In the genomic region with DNA sequence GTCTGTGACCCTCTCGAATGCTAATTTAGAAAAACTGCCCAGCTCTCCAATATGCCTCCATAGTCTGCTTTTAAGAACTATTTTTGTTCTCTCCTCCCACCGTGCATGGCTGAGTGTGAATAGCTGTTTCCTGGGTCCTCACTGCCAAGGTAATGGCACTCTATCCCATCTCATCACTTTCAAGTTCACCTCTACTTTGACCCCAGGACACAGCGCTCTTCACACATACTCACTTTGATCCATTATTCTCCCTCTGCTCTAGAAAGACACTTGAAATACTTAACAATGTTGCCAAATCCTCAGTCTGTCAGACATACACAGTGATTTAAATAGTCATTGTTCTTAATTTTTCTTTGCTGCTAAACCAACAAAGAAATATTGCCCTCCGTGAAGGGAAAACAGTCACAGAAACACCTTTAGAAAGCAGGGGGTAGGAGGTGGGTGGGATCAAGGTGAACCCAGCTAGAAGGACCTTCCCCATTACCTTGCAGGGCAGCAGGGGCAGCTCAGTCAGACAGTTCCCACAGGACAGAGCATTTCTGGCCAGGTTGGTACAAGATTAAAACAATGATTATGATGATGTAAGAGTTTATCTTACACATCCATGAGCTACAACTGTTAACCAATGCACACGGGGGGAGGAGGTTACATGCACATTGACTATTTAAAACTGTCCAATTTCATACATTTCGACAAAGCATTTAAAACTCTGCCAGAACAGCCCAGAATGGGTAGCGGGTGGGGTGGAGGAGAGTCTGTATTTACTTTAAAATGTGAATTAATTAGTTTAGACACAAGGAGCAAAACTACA, we compare ENCODE assay signal across 14 cellular contexts. TPM values are rescaled to one million over a fixed set of nuclear protein-coding genes. Genes with fewer than 3 reads are reported as not detected.
DNase-seq lines count a peak whose midpoint lies in the region; ATAC-seq and TF ChIP-seq lines count a peak whose summit lies in the region.
"Had no signal": no experiment of that assay in that cellular context is flagged by ENCODE, and none has a peak within 500 bp of the region (broad histone marks: within the 10 kb centered on the region; RNA-seq: fewer than 3 reads in every experiment).

No MANE protein-coding gene starts in this region.

- intact Hi-C loops in right cardiac atrium (cut with DNase I), result loop anchor here in 2 of 4 donors (5.0 to 10.0 kb wide), 2 partner anchors 170 to 172 kb away; no protein-coding TSS in a partner anchor
- intact Hi-C loops in lower lobe of right lung (cut with DNase I), result no loop called here
- intact Hi-C loops in vagina (cut with DNase I), result no loop called here

- ATAC-seq in right cardiac atrium (no peak), lower lobe of right lung (no peak), GM19035 (IDR thresholded peaks at IDR 0.05; ENCODE audit: unreplicated experiment) (no peak)

- no peaks in the 10 kb centered on the region for H3K9me3 ChIP-seq in right cardiac atrium (ENCODE audit: control insufficient read depth, low read length)
- H3K9me3 ChIP-seq in right atrium auricular region, result no peaks in the 10 kb centered on the region
- H3K9me3 ChIP-seq in lower lobe of right lung, result no peaks in the 10 kb centered on the region
- H3K9me3 ChIP-seq in vagina, result no peaks in the 10 kb centered on the region
- H3K9me3 ChIP-seq: adrenal gland, neutrophil had no signal

- no peak for TF ChIP-seq CTCF in right atrium auricular region (IDR thresholded peaks at IDR 0.05)
- TF ChIP-seq CTCF in lower lobe of right lung (IDR thresholded peaks at IDR 0.05), result no peak
- TF ChIP-seq CTCF in vagina (IDR thresholded peaks at IDR 0.05), result no peak

- H3K27me3 ChIP-seq in right cardiac atrium (ENCODE audit: control insufficient read depth, insufficient read depth) (no peaks in the 10 kb centered on the region), right atrium auricular region (peaks cover 0 to 3% of the 10 kb centered on the region in 2 donors), lower lobe of right lung (ENCODE audit: low read depth) (peaks cover 8% of the 10 kb centered on the region), vagina (peaks cover 4% of the 10 kb centered on the region)
- H3K27me3 ChIP-seq: adrenal gland had no signal

- H3K4me3 Mint-ChIP-seq in activated CD4-positive, alpha-beta memory T cell treated with anti-CD3 and anti-CD28 coated beads, Interleukin-2, amount 10 ng/mL, durations not matched to agents 7 days and 5 days, result no peak overlapping the region
- H3K4me3 Mint-ChIP-seq: activated CD8-positive, alpha-beta T cell treated with anti-CD3 and anti-CD28 coated beads for 36 hours; CD14-positive monocyte had no signal

- no peak overlapping the region for H3K27ac ChIP-seq in right cardiac atrium (ENCODE audit: low read length)
- no peak overlapping the region for H3K27ac ChIP-seq in right atrium auricular region
- H3K27ac ChIP-seq in lower lobe of right lung, result no peak overlapping the region
- no peak overlapping the region for H3K27ac ChIP-seq in vagina
- H3K27ac ChIP-seq: adrenal gland, neutrophil had no signal

- H3K36me3 Mint-ChIP-seq in activated CD4-positive, alpha-beta memory T cell treated with anti-CD3 and anti-CD28 coated beads, Interleukin-2, amount 10 ng/mL, durations not matched to agents 7 days and 5 days (ENCODE audit: low read depth), result no peaks in the 10 kb centered on the region

- 74% methylated on average over 7 of the region's 7 CpGs for WGBS in right cardiac atrium

- CTCF ChIA-PET in activated CD4-positive, alpha-beta memory T cell treated with anti-CD3 and anti-CD28 coated beads, Interleukin-2, amount 10 ng/mL, durations not matched to agents 7 days and 5 days (lab: Charles Lee), result no interaction called here

- TF ChIP-seq POLR2A in vagina (IDR thresholded peaks at IDR 0.05), result no peak

- H3K36me3 ChIP-seq in right atrium auricular region (no peaks in the 10 kb centered on the region), lower lobe of right lung (no peaks in the 10 kb centered on the region), vagina (no peaks in the 10 kb centered on the region)
- H3K36me3 ChIP-seq: adrenal gland, neutrophil had no signal

- POLR2A ChIA-PET in activated CD4-positive, alpha-beta memory T cell treated with anti-CD3 and anti-CD28 coated beads, Interleukin-2, amount 10 ng/mL, durations not matched to agents 7 days and 5 days (lab: Charles Lee), result no interaction called here

- H3K27ac Mint-ChIP-seq in activated CD4-positive, alpha-beta memory T cell treated with anti-CD3 and anti-CD28 coated beads, Interleukin-2, amount 10 ng/mL, durations not matched to agents 7 days and 5 days, result no peak overlapping the region
- H3K27ac Mint-ChIP-seq: activated CD8-positive, alpha-beta T cell treated with anti-CD3 and anti-CD28 coated beads for 36 hours; CD14-positive monocyte had no signal

- DNase-seq in right cardiac atrium (no peak), right atrium auricular region (ENCODE audit: low spot score) (no peak), cerebellar cortex (ENCODE audit: low spot score) (peak; percentile 5), lower lobe of right lung (no peak), vagina (ENCODE audit: extremely low spot score in 2 of 2) (no peak)
- DNase-seq in stimulated activated CD4-positive, alpha-beta T cell treated with anti-CD3 and anti-CD28 coated beads, Interleukin-1b, Interleukin-23, amount 100 ng/mL, for 48 hours, result no peak
- no peak for DNase-seq in activated CD4-positive, alpha-beta memory T cell treated with anti-CD3 and anti-CD28 coated beads, Interleukin-2, amount 10 ng/mL, durations not matched to agents 7 days and 5 days
- DNase-seq: adrenal gland, glutamatergic neuron, NCI-H1694 had no signal

- peaks cover 26% of the 10 kb centered on the region for H3K27me3 Mint-ChIP-seq in activated CD4-positive, alpha-beta memory T cell treated with anti-CD3 and anti-CD28 coated beads, Interleukin-2, amount 10 ng/mL, durations not matched to agents 7 days and 5 days

- H3K9me3 Mint-ChIP-seq in activated CD4-positive, alpha-beta memory T cell treated with anti-CD3 and anti-CD28 coated beads, Interleukin-2, amount 10 ng/mL, durations not matched to agents 7 days and 5 days, result no peaks in the 10 kb centered on the region
- H3K9me3 Mint-ChIP-seq: activated CD8-positive, alpha-beta T cell treated with anti-CD3 and anti-CD28 coated beads for 36 hours had no signal

- peak overlapping the region; percentile 95 for H3K4me3 ChIP-seq in right cardiac atrium (ENCODE audit: low read length)
- peak overlapping the region in 1 of 2 donors; percentile 50 for H3K4me3 ChIP-seq in right atrium auricular region
- peak overlapping the region; percentile 70 for H3K4me3 ChIP-seq in lower lobe of right lung
- H3K4me3 ChIP-seq in vagina, result peak overlapping the region; percentile 70 to 82

- peaks cover 2% of the 10 kb centered on the region for H3K4me1 ChIP-seq in right cardiac atrium (ENCODE audit: control insufficient read depth, insufficient read depth, low read length)
- H3K4me1 ChIP-seq in right atrium auricular region, result peaks cover 0 to 22% of the 10 kb centered on the region in 2 donors
- peaks cover 39% of the 10 kb centered on the region for H3K4me1 ChIP-seq in lower lobe of right lung
- peaks cover 36% of the 10 kb centered on the region for H3K4me1 ChIP-seq in vagina

- H3K4me1 Mint-ChIP-seq in activated CD4-positive, alpha-beta memory T cell treated with anti-CD3 and anti-CD28 coated beads, Interleukin-2, amount 10 ng/mL, durations not matched to agents 7 days and 5 days, result peaks cover 5% of the 10 kb centered on the region

RNA-seq across cellular contexts. Expression of gene SLC22A23, which starts 2.4 kb away (rescaled TPM):
- total RNA-seq in right cardiac atrium, result 1 to 10 TPM; 2.8 to 6.4 (median 3.3) TPM
- 2.3 TPM for polyA plus RNA-seq in right cardiac atrium
- total RNA-seq in right atrium auricular region, result 1 to 10 TPM; 2.9 to 7.2 TPM
- 27.8 TPM for total RNA-seq in lower lobe of right lung
- total RNA-seq in vagina, result 40.5 TPM
- total RNA-seq in activated CD4-positive, alpha-beta memory T cell treated with anti-CD3 and anti-CD28 coated beads, Interleukin-2, amount 10 ng/mL, durations not matched to agents 7 days and 5 days, result under 1 TPM; 0.75 to 0.83 TPM
- polyA plus RNA-seq: CD14-positive monocyte had no signal
